ENCODE assay signal across 14 cellular contexts in the genomic region with DNA sequence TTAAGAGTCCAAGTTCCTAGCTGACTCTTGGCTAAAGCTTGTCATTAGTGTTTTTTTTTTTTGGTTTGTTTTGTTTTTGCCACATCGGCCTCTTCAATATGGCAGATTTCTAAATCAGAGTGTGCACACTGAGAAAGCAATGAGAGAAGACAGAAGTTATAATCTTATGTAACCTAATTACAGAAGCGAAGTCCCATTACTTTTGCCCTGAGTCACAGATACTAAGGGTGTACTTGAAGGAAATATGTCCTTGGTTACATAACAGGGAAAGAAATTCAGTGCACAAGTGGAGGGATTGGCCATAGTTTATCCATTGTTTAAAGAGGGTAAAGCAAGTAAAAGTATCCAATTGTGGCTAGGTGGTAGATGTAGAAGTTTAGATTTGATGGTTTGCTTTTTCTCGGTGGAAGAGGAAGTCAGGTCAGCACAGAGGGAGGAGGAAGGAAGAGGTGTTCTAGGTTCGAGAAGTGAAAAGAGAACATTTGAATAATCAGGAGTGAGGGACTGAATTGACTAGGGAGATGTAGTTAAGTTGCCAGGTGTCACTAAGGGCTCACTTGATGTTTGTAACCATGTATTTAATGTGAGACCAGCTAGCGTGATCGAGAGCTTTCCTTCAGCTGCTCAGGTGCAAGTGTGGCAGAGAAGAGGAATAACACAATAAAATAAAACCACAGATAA. TPM values are rescaled to one million over a fixed set of nuclear protein-coding genes. Genes with fewer than 3 reads are reported as not detected.
DNase-seq lines count a peak whose midpoint lies in the region; ATAC-seq, FAIRE-seq and TF ChIP-seq lines count a peak whose summit lies in the region.
"Had no signal": no experiment of that assay in that cellular context is flagged by ENCODE, and none has a peak within 500 bp of the region (broad histone marks: within the 10 kb centered on the region; RNA-seq: fewer than 3 reads in every experiment).

No MANE protein-coding gene starts in this region.

- peaks cover 4% of the 10 kb centered on the region; the same call in 2 of the 3 replicates for H3K9me3 ChIP-seq in GM12878 (replicated peaks; ENCODE audit: control insufficient read depth, insufficient read depth, low read length)
- H3K9me3 ChIP-seq in CD4-positive, alpha-beta memory T cell (ENCODE audit: control insufficient read depth in 1 of 2, low read length in 2 of 2) = no peaks in the 10 kb centered on the region

- H3K36me3 Mint-ChIP-seq in CD4-positive, alpha-beta memory T cell = peaks cover 15 to 44% of the 10 kb centered on the region in 2 donors
- H3K36me3 Mint-ChIP-seq in stimulated activated effector memory CD8-positive, alpha-beta T cell treated with anti-CD3 and anti-CD28 coated beads, Interleukin-12 subunit alpha, Interleukin-12 subunit beta, amount 100 ng/mL, for 72 hours = no peaks in the 10 kb centered on the region

- no peak overlapping the region for H3K9ac ChIP-seq in GM12878 (ENCODE audit: control insufficient read depth, insufficient read depth, low read length)

- H3K4me3 ChIP-seq in GM12878 = peak overlapping the region; percentile 41; the same call in 1 of the 2 replicates
- no peak overlapping the region for H3K4me3 ChIP-seq in CD4-positive, alpha-beta memory T cell (ENCODE audit: low read length in 2 of 2)

- intact Hi-C loops in GM12878 (cut with micrococcal nuclease; ENCODE audit: unreplicated experiment) = no loop called here
- intact Hi-C loops in CD4-positive, alpha-beta memory T cell (cut with micrococcal nuclease) = no loop called here
- intact Hi-C loops in left ventricle myocardium superior (cut with micrococcal nuclease) = no loop called here

- peaks cover 0 to 4% of the 10 kb centered on the region in 2 experiments; a peak in 1 of 4 replicates for H3K36me3 ChIP-seq in GM12878 (ENCODE audit: control insufficient read depth in 2 of 2, insufficient read depth in 2 of 2, low read length in 1 of 2)
- H3K36me3 ChIP-seq in CD4-positive, alpha-beta memory T cell (ENCODE audit: insufficient read depth, low read length) = no peaks in the 10 kb centered on the region

- no peak overlapping the region for H3K27ac Mint-ChIP-seq in CD4-positive, alpha-beta memory T cell
- H3K27ac Mint-ChIP-seq in stimulated activated effector memory CD8-positive, alpha-beta T cell treated with anti-CD3 and anti-CD28 coated beads, Interleukin-12 subunit alpha, Interleukin-12 subunit beta, amount 100 ng/mL, for 72 hours = no peak overlapping the region
- H3K27ac Mint-ChIP-seq: activated CD4-positive, alpha-beta T cell treated with anti-CD3 and anti-CD28 coated beads, Interleukin-2, amount 10 ng/mL, durations not matched to agents 24 days and 14 days; type B pancreatic cell had no signal

- H3K4me2 ChIP-seq in GM12878 (ENCODE audit: control insufficient read depth, insufficient read depth) = peak overlapping the region; percentile 69

- RAD21 ChIA-PET in GM12878 (lab: Charles Lee; ENCODE audit: unreplicated experiment) = no interaction called here

- peak; percentile 92 for ATAC-seq in GM18502 (IDR thresholded peaks at IDR 0.05; ENCODE audit: poor library complexity, unreplicated experiment)
- peak; percentile 89 for ATAC-seq in HG03095 (IDR thresholded peaks at IDR 0.05; ENCODE audit: unreplicated experiment)
- peak; percentile 84 for ATAC-seq in GM12878
- no peak for ATAC-seq in left ventricle myocardium superior
- no peak for ATAC-seq in stimulated activated effector memory CD8-positive, alpha-beta T cell treated with anti-CD3 and anti-CD28 coated beads, Interleukin-12 subunit alpha, Interleukin-12 subunit beta, amount 100 ng/mL, for 72 hours

- FAIRE-seq in GM12878 (lab: Jason Lieb, UNC) = no peak
- FAIRE-seq: astrocyte had no signal

- peaks cover 3% of the 10 kb centered on the region; the same call in 1 of the 2 replicates for H3K4me1 ChIP-seq in GM12878 (ENCODE audit: control insufficient read depth, insufficient read depth, low read length)
- H3K4me1 ChIP-seq in CD4-positive, alpha-beta memory T cell (ENCODE audit: insufficient read depth, low read length) = no peaks in the 10 kb centered on the region

- no TSS peak for BruUV-seq in GM12878 (replicated peaks; lab: Mats Ljungman, UMichigan)

- peaks cover 32% of the 10 kb centered on the region for H3K79me2 ChIP-seq in GM12878 (ENCODE audit: control insufficient read depth, insufficient read depth, low read length)

- TF ChIP-seq EP300 in GM12878 (IDR thresholded peaks at IDR 0.05; ENCODE audit: borderline replicate concordance in 1 of 2, control insufficient read depth in 1 of 2, low read depth in 2 of 2, low read length in 2 of 2) = no peak

- no peak for TF ChIP-seq POLR2A in GM12878 (IDR thresholded peaks at IDR 0.05; ENCODE audit: low read depth, low read length)

- no peak for TF ChIP-seq RAD21 in GM12878 (IDR thresholded peaks at IDR 0.05; ENCODE audit: insufficient read depth, low read depth, low read length)

- no peaks in the 10 kb centered on the region for H3K27me3 ChIP-seq in GM12878 (replicated peaks in 1 of 2; ENCODE audit: control insufficient read depth in 2 of 2, insufficient read depth in 2 of 2, low read length in 1 of 2)
- no peaks in the 10 kb centered on the region for H3K27me3 ChIP-seq in CD4-positive, alpha-beta memory T cell (ENCODE audit: insufficient read depth, low read length)

- no peaks in the 10 kb centered on the region for H4K20me1 ChIP-seq in GM12878 (ENCODE audit: control insufficient read depth, insufficient read depth)

- in situ Hi-C loops in GM12878 (cut with MboI) = no loop called here

- CTCF ChIA-PET in GM12878 (lab: Yijun Ruan, JAX) = no interaction called here
- CTCF ChIA-PET in CD4-positive, alpha-beta memory T cell (lab: Charles Lee; ENCODE audit: partially characterized antibody) = no interaction called here

- no peak overlapping the region for H2AFZ ChIP-seq in GM12878 (ENCODE audit: control insufficient read depth, low read depth, low read length)

- no peaks in the 10 kb centered on the region for H3K27me3 Mint-ChIP-seq in CD4-positive, alpha-beta memory T cell
- H3K27me3 Mint-ChIP-seq: activated CD4-positive, alpha-beta T cell treated with anti-CD3 and anti-CD28 coated beads, Interleukin-2, amount 10 ng/mL, durations not matched to agents 24 days and 14 days; type B pancreatic cell had no signal

- POLR2A ChIA-PET in GM12878 (lab: Charles Lee) = interaction anchor here (0.5 kb wide), 1 partner anchor 66 kb away, joined by 4 read pairs; no protein-coding TSS in a partner anchor
- POLR2A ChIA-PET in CD4-positive, alpha-beta memory T cell (lab: Charles Lee; ENCODE audit: partially characterized antibody) = no interaction called here

- DNase-seq in GM20000 (ENCODE audit: low spot score) (peak; percentile 38), GM12878 (ENCODE audit: low read depth, low spot score) (peak; percentile 19), left ventricle myocardium superior (no peak), DMS153 treated with DMSO at 0.1 percent for 48 hours (lab: John Stamatoyannopoulos, UW; ENCODE audit: unreplicated experiment) (no peak)
- no peak for DNase-seq in CD4-positive, alpha-beta memory T cell
- DNase-seq in stimulated activated effector memory CD8-positive, alpha-beta T cell treated with anti-CD3 and anti-CD28 coated beads, Interleukin-12 subunit alpha, Interleukin-12 subunit beta, amount 100 ng/mL, for 72 hours (ENCODE audit: low spot score in 2 of 2) = no peak
- DNase-seq: activated CD4-positive, alpha-beta T cell treated with anti-CD3 and anti-CD28 coated beads, Interleukin-2, amount 10 ng/mL, durations not matched to agents 24 days and 14 days; Calu3; NCI-H1436; stimulated activated CD4-positive, alpha-beta T cell treated with anti-CD3 and anti-CD28 coated beads, Interleukin-1b, Interleukin-23, amount 100 ng/mL, for 48 hours had no signal

- H3K4me3 Mint-ChIP-seq in CD4-positive, alpha-beta memory T cell = peak overlapping the region in 2 of 8 donors; percentile 35 to 64
- no peak overlapping the region for H3K4me3 Mint-ChIP-seq in stimulated activated effector memory CD8-positive, alpha-beta T cell treated with anti-CD3 and anti-CD28 coated beads, Interleukin-12 subunit alpha, Interleukin-12 subunit beta, amount 100 ng/mL, for 72 hours
- H3K4me3 Mint-ChIP-seq: activated CD4-positive, alpha-beta T cell treated with anti-CD3 and anti-CD28 coated beads, Interleukin-2, amount 10 ng/mL, durations not matched to agents 24 days and 14 days; type B pancreatic cell had no signal

- TF ChIP-seq CTCF in GM20000 (IDR thresholded peaks at IDR 0.05; ENCODE audit: extremely low read depth, missing control alignments) (no peak), GM12878 (IDR thresholded peaks at IDR 0.05 in 2 of 3, conservative IDR thresholded peaks at IDR 0.05 in 1 of 3; ENCODE audit: control insufficient read depth in 2 of 3, extremely low read depth in 1 of 3, insufficient read depth in 1 of 3, low read depth in 3 of 3, low read length in 3 of 3) (no peak)

- SMC1A ChIA-PET in GM12878 (lab: Charles Lee; ENCODE audit: uncharacterized antibody, unreplicated experiment) = no interaction called here

- peaks cover 23 to 48% (median 38%) of the 10 kb centered on the region in 4 donors for H3K4me1 Mint-ChIP-seq in CD4-positive, alpha-beta memory T cell
- peaks cover 32% of the 10 kb centered on the region for H3K4me1 Mint-ChIP-seq in stimulated activated effector memory CD8-positive, alpha-beta T cell treated with anti-CD3 and anti-CD28 coated beads, Interleukin-12 subunit alpha, Interleukin-12 subunit beta, amount 100 ng/mL, for 72 hours

- WGBS in GM12878 (ENCODE audit: insufficient coverage, insufficient replicate concordance, low lambda C conversion rate, missing lambda C conversion rate) = 8% methylated on average over 6 of the region's 6 CpGs

- peaks cover 3 to 35% (median 23%) of the 10 kb centered on the region in 8 donors for H3K9me3 Mint-ChIP-seq in CD4-positive, alpha-beta memory T cell
- peaks cover 9% of the 10 kb centered on the region for H3K9me3 Mint-ChIP-seq in stimulated activated effector memory CD8-positive, alpha-beta T cell treated with anti-CD3 and anti-CD28 coated beads, Interleukin-12 subunit alpha, Interleukin-12 subunit beta, amount 100 ng/mL, for 72 hours

- no peak overlapping the region for H3K27ac ChIP-seq in GM12878 (ENCODE audit: control insufficient read depth, insufficient read depth)
- H3K27ac ChIP-seq in CD4-positive, alpha-beta memory T cell (ENCODE audit: low read depth, low read length) = no peak overlapping the region

RNA-seq across cellular contexts. Expression of a gene that starts 12.2 kb away (rescaled TPM):
- 31.3 and 38.6 TPM in 2 replicates for total RNA-seq in GM12878 (2013; cell fraction: nucleolus; rRNA removed)
- total RNA-seq in GM12878 (2014; rRNA removed) (20.2 and 22.8 TPM in 2 replicates), GM12878 (2014; rRNA removed; fragmentation: Illumina TruSeq; extraction: Trizol) (30.4 and 30.8 TPM in 2 replicates), GM12878 (2021) (19.6 and 22.1 TPM in 2 replicates), left ventricle myocardium superior (22.8 TPM)
- polyA plus RNA-seq in GM12878 (2011; ENCODE audit: low read depth) = 4.9 TPM
- polyA plus RNA-seq in GM12878 (2011; rRNA removed) (21.3 and 34.3 TPM in 2 replicates), GM12878 (2014; fragmentation: Illumina TruSeq; extraction: Trizol) (22.2 and 36.4 TPM in 2 replicates), GM12878 (2014; fragmentation: Nextera tagmentation; extraction: Ambion mirVana) (10 to 100 TPM; 14.5 to 23.3 TPM), GM12878 (2014; rRNA removed) (18.3 and 23.0 TPM in 2 replicates), GM12878 (2016; fragmentation: Nextera tagmentation; extraction: Ambion mirVana) (10 to 100 TPM; 24.1 to 26.7 TPM)
- polyA plus RNA-seq in GM12878 (2011; cell fraction: cytosol; rRNA removed) = 7.9 and 9.5 TPM in 2 replicates
- polyA plus RNA-seq in GM12878 (2011; cell fraction: nucleus; rRNA removed) = 7.5 and 10.1 TPM in 2 replicates
- polyA plus RNA-seq in GM12878 (2012) = 8.8 and 13.6 TPM in 2 replicates
- 4.8 and 6.7 TPM in 2 replicates for polyA minus RNA-seq in GM12878 (2011; rRNA and poly(A)+ RNA removed)
- polyA minus RNA-seq in GM12878 (2011; cell fraction: cytosol; rRNA and poly(A)+ RNA removed) = 4.9 and 6.7 TPM in 2 replicates
- 7.3 and 13.0 TPM in 2 replicates for polyA minus RNA-seq in GM12878 (2011; cell fraction: nucleus; rRNA and poly(A)+ RNA removed)
- total RNA-seq in CD4-positive, alpha-beta memory T cell = 10 to 100 TPM; 12.3 to 14.7 TPM
- 10 to 100 TPM in 1 of 2 donors, 1 to 10 TPM in 1; 7.9 to 10.3 TPM for polyA plus RNA-seq in CD4-positive, alpha-beta memory T cell

Comparison
In these comparisons a context has a peak if more than half of its experiments do, and no peak if none do; other contexts are left out.
1. ATAC-seq: peak in GM18502 (single experiment), HG03095 (single experiment) and GM12878 (single experiment); none in left ventricle myocardium superior (single experiment) and stimulated activated effector memory CD8-positive, alpha-beta T cell treated with anti-CD3 and anti-CD28 coated beads, Interleukin-12 subunit alpha, Interleukin-12 subunit beta, amount 100 ng/mL, for 72 hours (single experiment).
2. DNase-seq: peak in GM20000 (single experiment) and GM12878 (single experiment); none in CD4-positive, alpha-beta memory T cell (0 of 5), left ventricle myocardium superior (single experiment), stimulated activated effector memory CD8-positive, alpha-beta T cell treated with anti-CD3 and anti-CD28 coated beads, Interleukin-12 subunit alpha, Interleukin-12 subunit beta, amount 100 ng/mL, for 72 hours (0 of 2) and DMS153 treated with DMSO at 0.1 percent for 48 hours (single experiment).